13 cellular contexts compared by ENCODE assay signal in the genomic region with DNA sequence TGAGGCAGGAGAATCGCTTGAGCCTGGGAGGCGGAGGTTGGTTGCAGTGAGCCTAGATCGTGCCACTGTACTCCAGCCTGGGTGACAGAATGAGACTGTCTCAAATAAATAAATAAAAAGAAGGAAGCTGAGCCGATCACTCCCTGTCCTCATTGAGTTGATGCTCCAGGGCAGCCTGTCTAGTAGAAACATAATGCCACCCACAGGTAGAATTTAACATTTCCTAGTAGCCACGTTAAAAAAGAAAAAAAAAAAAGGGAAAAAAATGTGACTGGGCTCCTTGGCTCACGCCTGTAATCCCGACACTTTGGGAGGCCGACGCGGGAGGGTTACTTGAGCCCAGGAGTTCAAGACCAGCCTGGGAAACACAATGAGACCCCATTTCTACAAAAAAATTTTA.
DNase-seq lines count a peak whose midpoint lies in the region; ATAC-seq and TF ChIP-seq lines count a peak whose summit lies in the region.
"Had no signal": no experiment of that assay in that cellular context is flagged by ENCODE, and none has a peak within 500 bp of the region (broad histone marks: within the 10 kb centered on the region; RNA-seq: fewer than 3 reads in every experiment).

No MANE protein-coding gene starts in this region.

- H3K4me1 Mint-ChIP-seq in GM23338 = peaks cover 4% of the 10 kb centered on the region; the same call in 2 of the 3 replicates
- H3K4me1 Mint-ChIP-seq: CD4-positive, CD25-positive, alpha-beta regulatory T cell; immature natural killer cell had no signal

- H4K20me1 ChIP-seq in GM23338 (replicated peaks; ENCODE audit: insufficient read depth) = no peaks in the 10 kb centered on the region

- no peak overlapping the region for H3K27ac Mint-ChIP-seq in GM23338
- H3K27ac Mint-ChIP-seq: CD4-positive, CD25-positive, alpha-beta regulatory T cell; immature natural killer cell had no signal

- H3K36me3 ChIP-seq in GM23338 (ENCODE audit: insufficient read depth) (no peaks in the 10 kb centered on the region), psoas muscle (ENCODE audit: insufficient read depth in 1 of 2, low read depth in 1 of 2) (no peaks in the 10 kb centered on the region)

- H3K27me3 ChIP-seq in GM23338 (ENCODE audit: insufficient read depth) (no peaks in the 10 kb centered on the region), dorsolateral prefrontal cortex (no peaks in the 10 kb centered on the region), psoas muscle (ENCODE audit: insufficient read depth in 3 of 3, low read length in 2 of 3) (no peaks in the 10 kb centered on the region)

- peaks cover 10% of the 10 kb centered on the region for H3K27me3 Mint-ChIP-seq in GM23338 (ENCODE audit: insufficient read depth, low read depth, poor library complexity)
- H3K27me3 Mint-ChIP-seq: CD4-positive, CD25-positive, alpha-beta regulatory T cell had no signal

- peak; percentile 21 to 31; a peak in 3 of 4 replicates for TF ChIP-seq CTCF in GM23338 (conservative IDR thresholded peaks at IDR 0.05; ENCODE audit: low read depth in 2 of 2)
- TF ChIP-seq CTCF in dorsolateral prefrontal cortex (IDR thresholded peaks at IDR 0.05 in 54 of 56, conservative IDR thresholded peaks at IDR 0.05 in 2 of 56; ENCODE audit: low read depth in 1 of 56, partially characterized antibody in 56 of 56) = peak in 4 of 56 donors; percentile 10 to 14 (median 11)
- TF ChIP-seq CTCF in psoas muscle (IDR thresholded peaks at IDR 0.05) = no peak

- H3K9me3 Mint-ChIP-seq in GM23338 = no peaks in the 10 kb centered on the region
- H3K9me3 Mint-ChIP-seq: activated T-cell treated with anti-CD3 and anti-CD28 coated beads, Interleukin-2, amount 50 U/mL, for 4 hours; CD4-positive, CD25-positive, alpha-beta regulatory T cell; immature natural killer cell had no signal

- H3K9me3 ChIP-seq in psoas muscle = no peaks in the 10 kb centered on the region

- 56 to 73% (median 62%) methylated on average over 10 of the region's 10 CpGs for WGBS in psoas muscle, 3 donors

- H3K4me3 ChIP-seq in GM23338 = no peak overlapping the region
- H3K4me3 ChIP-seq in dorsolateral prefrontal cortex = no peak overlapping the region
- no peak overlapping the region for H3K4me3 ChIP-seq in psoas muscle

- no peak overlapping the region for H3K27ac ChIP-seq in GM23338 (ENCODE audit: low read depth)
- peak overlapping the region in 44 of 59 donors; percentile 7 to 90 (median 80) for H3K27ac ChIP-seq in dorsolateral prefrontal cortex
- peak overlapping the region; percentile 56 for H3K27ac ChIP-seq in psoas muscle

- no peak overlapping the region for H3K4me3 Mint-ChIP-seq in GM23338
- H3K4me3 Mint-ChIP-seq: activated T-cell treated with anti-CD3 and anti-CD28 coated beads, Interleukin-2, amount 50 U/mL, for 4 hours; CD4-positive, CD25-positive, alpha-beta regulatory T cell; immature natural killer cell had no signal

- no peak overlapping the region for H3K4me2 ChIP-seq in GM23338

- H3F3A ChIP-seq in GM23338 (replicated peaks; ENCODE audit: low read depth) = no peaks in the 10 kb centered on the region

- intact Hi-C loops in dorsolateral prefrontal cortex (cut with DNase I) (no loop called here), psoas muscle (cut with DNase I) (no loop called here)

- H3K36me3 Mint-ChIP-seq in GM23338 (ENCODE audit: low read depth) = no peaks in the 10 kb centered on the region
- H3K36me3 Mint-ChIP-seq: CD4-positive, CD25-positive, alpha-beta regulatory T cell; immature natural killer cell had no signal

- DNase-seq in GM23338 (ENCODE audit: low spot score) (no peak), NCI-H524 treated with DMSO at 0.1 percent for 48 hours (lab: John Stamatoyannopoulos, UW) (peak; percentile 40), dorsolateral prefrontal cortex (no peak), psoas muscle (no peak), mesenteric fat pad (ENCODE audit: low spot score) (no peak), NCI-H2227 treated with DMSO at 0.1 percent for 48 hours (lab: John Stamatoyannopoulos, UW) (no peak), activated T-cell treated with anti-CD3 and anti-CD28 coated beads for 4 hours (no peak)
- DNase-seq: activated CD4-positive, alpha-beta T cell treated with anti-CD3 and anti-CD28 coated beads for 4 hours; activated T-cell treated with anti-CD3 and anti-CD28 coated beads, Interleukin-2, amount 50 U/mL, for 4 hours; CD4-positive, CD25-positive, alpha-beta regulatory T cell; immature natural killer cell; NCI-H187 treated with DMSO at 0.1 percent for 48 hours had no signal

- no peak overlapping the region for H2AFZ ChIP-seq in GM23338

- H3K4me1 ChIP-seq in GM23338 (ENCODE audit: insufficient read depth) (no peaks in the 10 kb centered on the region), psoas muscle (peaks cover 15% of the 10 kb centered on the region)

- no peaks in the 10 kb centered on the region for H3K9me2 ChIP-seq in GM23338 (ENCODE audit: insufficient read depth)

- ATAC-seq in GM23338 = no peak
- peak in 2 of 4 donors; percentile 36 to 42 for ATAC-seq in psoas muscle
- no peak for ATAC-seq in HG03432 (IDR thresholded peaks at IDR 0.05; ENCODE audit: unreplicated experiment)
- ATAC-seq: activated T-cell treated with anti-CD3 and anti-CD28 coated beads, Interleukin-2, amount 50 U/mL, for 4 hours had no signal

- H3K79me2 ChIP-seq in GM23338 (replicated peaks; ENCODE audit: insufficient read depth) = no peaks in the 10 kb centered on the region

TF ChIP-seq in GM23338, 12 proteins besides CTCF, POLR2A, EP300 and RAD21:
- no peak for TF ChIP-seq ZNF114 (CRISPR knock-in tag; IDR thresholded peaks at IDR 0.05)
- TF ChIP-seq ETS1 (IDR thresholded peaks at IDR 0.05) = no peak
